Comparison of ENCODE assay signal across 14 cellular contexts in genomic region chr3:66312039-66312438, GRCh38.
DNase-seq lines count a peak whose midpoint lies in the region; ATAC-seq lines count a peak whose summit lies in the region.
"Had no signal": no experiment of that assay in that cellular context is flagged by ENCODE, and none has a peak within 500 bp of the region (broad histone marks: within the 10 kb centered on the region; RNA-seq: fewer than 3 reads in every experiment).

No MANE protein-coding gene starts in this region.

- DNase-seq in activated CD8-positive, alpha-beta memory T cell treated with anti-CD3 and anti-CD28 coated beads for 24 hours = peak; percentile 59
- no peak for DNase-seq in activated CD8-positive, alpha-beta memory T cell treated with anti-CD3 and anti-CD28 coated beads, Interleukin-2, amount 50 U/mL, for 48 hours
- peak; percentile 73 for DNase-seq in Jurkat, Clone E6-1 (ENCODE audit: low read depth, low spot score)
- peak; percentile 54 for DNase-seq in central memory CD4-positive, alpha-beta T cell
- peak; percentile 17 for DNase-seq in stimulated activated CD8-positive, alpha-beta memory T cell treated with anti-CD3 and anti-CD28 coated beads, Interleukin-12 subunit alpha, Interleukin-12 subunit beta, amount 100 ng/mL, for 4 hours (ENCODE audit: low read depth)
- DNase-seq in DMS79 (lab: John Stamatoyannopoulos, UW) (no peak), pons (ENCODE audit: low spot score) (no peak), right cardiac atrium (no peak)
- DNase-seq: MG63, NCI-H1092 treated with DMSO at 0.1 percent for 48 hours, NCI-H187, NCI-H446, NCI-H748 treated with DMSO at 0.1 percent for 48 hours had no signal

- H3K4me3 ChIP-seq in Jurkat, Clone E6-1 (ENCODE audit: low read length) = peak overlapping the region; percentile 25
- no peak overlapping the region for H3K4me3 ChIP-seq in right cardiac atrium (ENCODE audit: low read length)
- H3K4me3 ChIP-seq: MG63 had no signal

- WGBS in right cardiac atrium = 93% methylated on average over 4 of the region's 4 CpGs

- no peaks in the 10 kb centered on the region for H3K27me3 ChIP-seq in right cardiac atrium (ENCODE audit: control insufficient read depth, insufficient read depth)
- H3K27me3 ChIP-seq: MG63 had no signal

- no peak for ATAC-seq in right cardiac atrium
- ATAC-seq: Right ventricle myocardium inferior had no signal

- no peaks in the 10 kb centered on the region for H3K4me1 ChIP-seq in right cardiac atrium (ENCODE audit: control insufficient read depth, insufficient read depth, low read length)

- no peak overlapping the region for H3K27ac ChIP-seq in right cardiac atrium (ENCODE audit: low read length)

- H3K9me3 ChIP-seq in right cardiac atrium (ENCODE audit: control insufficient read depth, low read length) = no peaks in the 10 kb centered on the region
- H3K9me3 ChIP-seq: MG63 had no signal

- intact Hi-C loops in right cardiac atrium (cut with DNase I) = no loop called here

Comparison
In these comparisons a context has a peak if more than half of its experiments do, and no peak if none do; other contexts are left out.
1. DNase-seq: peak in activated CD8-positive, alpha-beta memory T cell treated with anti-CD3 and anti-CD28 coated beads for 24 hours (single experiment), Jurkat, Clone E6-1 (single experiment), central memory CD4-positive, alpha-beta T cell (single experiment) and stimulated activated CD8-positive, alpha-beta memory T cell treated with anti-CD3 and anti-CD28 coated beads, Interleukin-12 subunit alpha, Interleukin-12 subunit beta, amount 100 ng/mL, for 4 hours (single experiment); none in activated CD8-positive, alpha-beta memory T cell treated with anti-CD3 and anti-CD28 coated beads, Interleukin-2, amount 50 U/mL, for 48 hours (single experiment), DMS79 (single experiment), pons (single experiment) and right cardiac atrium (0 of 3).